Comparison of ENCODE assay signal across 12 cellular contexts in genomic region chr1:168121314-168122029, GRCh38. TPM values are rescaled to one million over a fixed set of nuclear protein-coding genes. Genes with fewer than 3 reads are reported as not detected.
DNase-seq lines count a peak whose midpoint lies in the region; TF ChIP-seq lines count a peak whose summit lies in the region.
"Had no signal": no experiment of that assay in that cellular context is flagged by ENCODE, and none has a peak within 500 bp of the region (broad histone marks: within the 10 kb centered on the region; RNA-seq: fewer than 3 reads in every experiment).

No MANE protein-coding gene starts in this region.

- TF ChIP-seq POLR2A in breast epithelium (IDR thresholded peaks at IDR 0.05) = no peak

- peak in 1 of 2 donors; percentile 55 for DNase-seq in breast epithelium (ENCODE audit: low spot score in 2 of 2)
- peak; percentile 90 for DNase-seq in hepatic stellate cell (ENCODE audit: low spot score)
- peak; percentile 93 for DNase-seq in skeletal muscle cell (ENCODE audit: low read depth)
- no peak for DNase-seq in NAMALWA (ENCODE audit: low spot score)
- no peak for DNase-seq in MV-4-11 (lab: John Stamatoyannopoulos, UW)
- DNase-seq in HAP-1 (ENCODE audit: low spot score in 2 of 2) = no peak
- DNase-seq in amniotic stem cell (lab: John Stamatoyannopoulos, UW) = no peak
- DNase-seq: activated CD8-positive, alpha-beta memory T cell treated with anti-CD3 and anti-CD28 coated beads, Interleukin-2, amount 10 ng/mL, durations not matched to agents 7 days and 5 days; cortex of kidney; stimulated activated CD4-positive, alpha-beta T cell treated with anti-CD3 and anti-CD28 coated beads, Interleukin-2, amount 100 ng/mL, for 48 hours; T-cell had no signal

- intact Hi-C loops in breast epithelium (cut with DNase I; ENCODE audit: low total_unique reads) = loop anchor here (2.0 kb wide), 1 partner anchor 15 kb away; the partner anchor contains the start of gene GPR161

- in situ Hi-C loops in HAP-1 (cut with MboI; ENCODE audit: low sequenced_read_pairs) = no loop called here

- H3K4me3 ChIP-seq in breast epithelium (no peak overlapping the region), skeletal muscle cell (ENCODE audit: low read depth, low read length) (no peak overlapping the region), HAP-1 (no peak overlapping the region)

- H3K27me3 ChIP-seq in breast epithelium (no peaks in the 10 kb centered on the region), HAP-1 (ENCODE audit: low read depth) (no peaks in the 10 kb centered on the region)

- H3K9me3 ChIP-seq in breast epithelium = no peaks in the 10 kb centered on the region
- no peaks in the 10 kb centered on the region; the same call in 1 of the 2 replicates for H3K9me3 ChIP-seq in HAP-1

- H3K36me3 ChIP-seq in breast epithelium (no peaks in the 10 kb centered on the region), HAP-1 (replicated peaks) (no peaks in the 10 kb centered on the region)

- TF ChIP-seq CTCF in C4-2B (conservative IDR thresholded peaks at IDR 0.05) (no peak), breast epithelium (IDR thresholded peaks at IDR 0.05) (no peak)

- H3K27ac ChIP-seq in C4-2B = peak overlapping the region; percentile 7
- peak overlapping the region; percentile 54 to 70 for H3K27ac ChIP-seq in breast epithelium

- H3K4me1 ChIP-seq in breast epithelium (no peaks in the 10 kb centered on the region), HAP-1 (no peaks in the 10 kb centered on the region)

RNA-seq across cellular contexts. Expression of gene GPR161, which starts 15.3 kb away (rescaled TPM):
- 1 to 10 TPM; 2.8 to 5.6 (median 4.5) TPM for total RNA-seq in breast epithelium

RNA-seq across cellular contexts. Expression of gene TIPRL, which starts 57.3 kb away (rescaled TPM):
- 10 to 100 TPM; 18.0 to 24.9 (median 18.7) TPM for total RNA-seq in breast epithelium

Comparison
In these comparisons a context has a peak if more than half of its experiments do, and no peak if none do; other contexts are left out.
1. DNase-seq: peak in hepatic stellate cell (single experiment) and skeletal muscle cell (single experiment); none in NAMALWA (single experiment), MV-4-11 (single experiment), HAP-1 (0 of 2) and amniotic stem cell (single experiment).